Comparison of ENCODE assay signal across 2 cellular contexts in genomic region chr11:126155402-126156187, GRCh38.
TF ChIP-seq lines count a peak whose summit lies in the region.

No MANE protein-coding gene starts in this region.

TF ChIP-seq in K562, 482 proteins besides CTCF, POLR2A, EP300 and RAD21:
- TF ChIP-seq ZNF740 (CRISPR knock-in tag; IDR thresholded peaks at IDR 0.05) (no peak), ZNF740 (tag; IDR thresholded peaks at IDR 0.05) (no peak), CHD2 (IDR thresholded peaks at IDR 0.05; ENCODE audit: low read depth, low read length) (no peak), BCOR (IDR thresholded peaks at IDR 0.05) (0 out of 2 replicates have a peak, but pooled peaks have one; percentile 37), E2F6 (IDR thresholded peaks at IDR 0.05; ENCODE audit: borderline replicate concordance in 1 of 2, extremely low read depth in 1 of 2, insufficient read depth in 1 of 2, insufficient read length in 1 of 2, low read depth in 1 of 2, low read length in 1 of 2, poor library complexity in 1 of 2, severe bottlenecking in 1 of 2) (peak in 1 of 2 experiments; percentile 36), RBM25 (IDR thresholded peaks at IDR 0.05; ENCODE audit: low read depth, low read length, severe bottlenecking) (peak; percentile 69), SLC30A9 (CRISPR knock-in tag; IDR thresholded peaks at IDR 0.05) (no peak), ZNF253 (CRISPR knock-in tag; conservative IDR thresholded peaks at IDR 0.05) (no peak), KDM5B (IDR thresholded peaks at IDR 0.05; ENCODE audit: insufficient replicate concordance, low read depth, low read length) (no peak), NFATC3 (IDR thresholded peaks at IDR 0.05) (no peak), ZBTB7A (IDR thresholded peaks at IDR 0.05; ENCODE audit: borderline replicate concordance, control insufficient read depth, low read depth, low read length) (no peak)

TF ChIP-seq in endothelial cell of umbilical vein, 7 proteins besides CTCF, POLR2A, EP300 and RAD21:
- TF ChIP-seq GATA2 (IDR thresholded peaks at IDR 0.05; ENCODE audit: insufficient read depth, insufficient read length, low read depth, low read length) (no peak), EZH2 (IDR thresholded peaks at IDR 0.05; ENCODE audit: borderline replicate concordance, low read depth, low read length, severe bottlenecking) (no peak), POLR2AphosphoS5 (IDR thresholded peaks at IDR 0.05; ENCODE audit: insufficient read depth, low read depth, low read length) (no peak), FOS (IDR thresholded peaks at IDR 0.05; ENCODE audit: borderline replicate concordance, insufficient read depth, low read length) (no peak), JUN (IDR thresholded peaks at IDR 0.05; ENCODE audit: borderline replicate concordance, insufficient read depth, insufficient read length, low read depth) (no peak)
